12 cellular contexts compared by ENCODE assay signal in genomic region chr10:62081322-62081945, GRCh38.
DNase-seq lines count a peak whose midpoint lies in the region; ATAC-seq and TF ChIP-seq lines count a peak whose summit lies in the region.
"Had no signal": no experiment of that assay in that cellular context is flagged by ENCODE, and none has a peak within 500 bp of the region (broad histone marks: within the 10 kb centered on the region; RNA-seq: fewer than 3 reads in every experiment).

No MANE protein-coding gene starts in this region.

- no peaks in the 10 kb centered on the region for H3K79me2 ChIP-seq in H9 (ENCODE audit: insufficient read depth, low read length)

- no peak overlapping the region for H2BK20ac ChIP-seq in H9 (ENCODE audit: low read depth, low read length, poor library complexity, severe bottlenecking)

- in situ Hi-C loops in HAP-1 (cut with MboI; ENCODE audit: low sequenced_read_pairs): no loop called here

- H3K9me3 Mint-ChIP-seq in nephron (no peaks in the 10 kb centered on the region), H9 (no peaks in the 10 kb centered on the region)
- H3K9me3 Mint-ChIP-seq in stimulated activated naive CD8-positive, alpha-beta T cell treated with anti-CD3 and anti-CD28 coated beads, Interleukin-15, amount 100 ng/mL, for 72 hours: no peaks in the 10 kb centered on the region

- peaks cover 52 to 76% (median 60%) of the 10 kb centered on the region in 10 experiments for H3K4me1 ChIP-seq in BLaER1 treated with 17β-estradiol and CSF1 and Interleukin-3, amounts not matched to agents 10 nM and 100 nM
- H3K4me1 ChIP-seq in HAP-1 (peaks cover 63% of the 10 kb centered on the region), adipocyte (ENCODE audit: control insufficient read depth, insufficient read depth, low read length) (peaks cover 89% of the 10 kb centered on the region), H9 (ENCODE audit: insufficient read depth, low read length) (no peaks in the 10 kb centered on the region)

- DNase-seq in HAP-1 (ENCODE audit: low spot score in 2 of 2) (peak; percentile 51 to 93), adipocyte (ENCODE audit: low read depth) (peak; percentile 51), H9 (no peak)
- no peak for DNase-seq in effector CD8-positive, alpha-beta T cell (lab: John Stamatoyannopoulos, UW)
- no peak for DNase-seq in stimulated activated naive CD8-positive, alpha-beta T cell treated with anti-CD3 and anti-CD28 coated beads, Interleukin-15, amount 100 ng/mL, for 72 hours
- DNase-seq: activated effector memory CD4-positive, alpha-beta T cell treated with Interleukin-2 at 50 U/mL for 16 hours; GOT3; ovary had no signal

- no peak overlapping the region for H3K23ac ChIP-seq in H9 (ENCODE audit: insufficient read length, low read depth, low read length)

- H3K27me3 ChIP-seq in BLaER1 treated with 17β-estradiol and CSF1 and Interleukin-3, amounts not matched to agents 10 nM and 100 nM: no peaks in the 10 kb centered on the region; a peak in 2 of 22 replicates
- H3K27me3 ChIP-seq in HAP-1 (ENCODE audit: low read depth) (no peaks in the 10 kb centered on the region), adipocyte (replicated peaks; ENCODE audit: control insufficient read depth, insufficient read depth, low read length) (no peaks in the 10 kb centered on the region), H9 (ENCODE audit: insufficient read depth, low read length) (no peaks in the 10 kb centered on the region)
- H3K27me3 ChIP-seq: ovary had no signal

- ATAC-seq in GM21423 (IDR thresholded peaks at IDR 0.05; ENCODE audit: unreplicated experiment): no peak
- ATAC-seq in stimulated activated naive CD8-positive, alpha-beta T cell treated with anti-CD3 and anti-CD28 coated beads, Interleukin-15, amount 100 ng/mL, for 72 hours: no peak
- ATAC-seq: Right ventricle myocardium inferior had no signal

- H2BK120ac ChIP-seq in H9 (ENCODE audit: low read depth, low read length, poor library complexity, severe bottlenecking): no peak overlapping the region

- H4K91ac ChIP-seq in H9 (ENCODE audit: insufficient read length, low read depth, low read length): no peak overlapping the region

- no peak overlapping the region for H3K56ac ChIP-seq in H9 (ENCODE audit: insufficient read length, low read depth, low read length)

- no peak overlapping the region for H2BK5ac ChIP-seq in H9 (ENCODE audit: insufficient read length, low read length)

- no peak overlapping the region for H4K5ac ChIP-seq in H9 (ENCODE audit: insufficient read length, low read depth, low read length)

- WGBS in H9 (ENCODE audit: extremely low coverage, insufficient read length, low lambda C conversion rate): no CpG with 5 or more reads among the region's 2 CpGs

- H3K4me3 Mint-ChIP-seq in nephron: peak overlapping the region in 1 of 3 experiments; percentile 18
- peak overlapping the region in 1 of 2 donors; percentile 0 for H3K4me3 Mint-ChIP-seq in stimulated activated naive CD8-positive, alpha-beta T cell treated with anti-CD3 and anti-CD28 coated beads, Interleukin-15, amount 100 ng/mL, for 72 hours
- H3K4me3 Mint-ChIP-seq in H9: no peak overlapping the region

- H2AFZ ChIP-seq in H9 (ENCODE audit: low read length): no peak overlapping the region

- H2AK5ac ChIP-seq in H9 (ENCODE audit: insufficient read length, low read length): no peak overlapping the region

- no peak overlapping the region for H4K8ac ChIP-seq in H9 (replicated peaks; ENCODE audit: insufficient read length, low read depth, low read length)

- H3K36me3 ChIP-seq in BLaER1 treated with 17β-estradiol and CSF1 and Interleukin-3, amounts not matched to agents 10 nM and 100 nM: peaks cover 58 to 81% (median 68%) of the 10 kb centered on the region in 11 experiments
- peaks cover 12% of the 10 kb centered on the region for H3K36me3 ChIP-seq in HAP-1 (replicated peaks)
- peaks cover 46% of the 10 kb centered on the region for H3K36me3 ChIP-seq in adipocyte (ENCODE audit: control insufficient read depth, insufficient read depth, low read length, severe bottlenecking)
- H3K36me3 ChIP-seq: ovary had no signal

- no peak overlapping the region for H3T11ph ChIP-seq in H9 (ENCODE audit: low read length)

- H3K4me2 ChIP-seq in BLaER1 treated with 17β-estradiol and CSF1 and Interleukin-3, amounts not matched to agents 10 nM and 100 nM: peak overlapping the region; percentile 69 to 89 (median 80)
- no peak overlapping the region for H3K4me2 ChIP-seq in H9 (ENCODE audit: insufficient read depth, insufficient read length, low read length)

- no peak overlapping the region for H3K14ac ChIP-seq in H9 (ENCODE audit: insufficient read depth, low read length)

- H3K27ac ChIP-seq in BLaER1 treated with 17β-estradiol and CSF1 and Interleukin-3, amounts not matched to agents 10 nM and 100 nM: peak overlapping the region; percentile 73 to 91 (median 88); a peak in 21 of 22 replicates
- no peak overlapping the region for H3K27ac ChIP-seq in H9 (ENCODE audit: insufficient read length, low read depth, low read length)

- peaks cover 47% of the 10 kb centered on the region for H3K36me3 Mint-ChIP-seq in nephron (ENCODE audit: low read depth)
- H3K36me3 Mint-ChIP-seq in H9 (ENCODE audit: insufficient read depth in 1 of 3, low read depth in 3 of 3): no peaks in the 10 kb centered on the region

- no peaks in the 10 kb centered on the region for H3K23me2 ChIP-seq in H9 (ENCODE audit: insufficient read length, low read depth, low read length, poor library complexity, severe bottlenecking)

- no peak overlapping the region for H2BK12ac ChIP-seq in H9 (ENCODE audit: insufficient read length, low read depth, low read length)

- H3K27ac Mint-ChIP-seq in nephron (peak overlapping the region; percentile 86 to 93 (median 92)), H9 (no peak overlapping the region)
- H3K27ac Mint-ChIP-seq in stimulated activated naive CD8-positive, alpha-beta T cell treated with anti-CD3 and anti-CD28 coated beads, Interleukin-15, amount 100 ng/mL, for 72 hours: peak overlapping the region in 1 of 2 donors; percentile 67

- peaks cover 0 to 18% (median 13%) of the 10 kb centered on the region in 11 experiments; a peak in 12 of 22 replicates for H3K9me3 ChIP-seq in BLaER1 treated with 17β-estradiol and CSF1 and Interleukin-3, amounts not matched to agents 10 nM and 100 nM (replicated peaks in 1 of 11)
- no peaks in the 10 kb centered on the region for H3K9me3 ChIP-seq in HAP-1
- H3K9me3 ChIP-seq in adipocyte (ENCODE audit: control insufficient read depth, low read length): no peaks in the 10 kb centered on the region
- no peaks in the 10 kb centered on the region for H3K9me3 ChIP-seq in H9 (ENCODE audit: control insufficient read depth, low read depth, low read length)
- H3K9me3 ChIP-seq: ovary had no signal

- H3K27me3 Mint-ChIP-seq in nephron (ENCODE audit: low read depth) (no peaks in the 10 kb centered on the region), H9 (ENCODE audit: low read depth) (no peaks in the 10 kb centered on the region)
- H3K27me3 Mint-ChIP-seq in stimulated activated naive CD8-positive, alpha-beta T cell treated with anti-CD3 and anti-CD28 coated beads, Interleukin-15, amount 100 ng/mL, for 72 hours: no peaks in the 10 kb centered on the region

- H3K9ac ChIP-seq in BLaER1 treated with 17β-estradiol and CSF1 and Interleukin-3, amounts not matched to agents 10 nM and 100 nM: peak overlapping the region; percentile 70 to 82 (median 77); a peak in 20 of 22 replicates
- H3K9ac ChIP-seq in adipocyte (ENCODE audit: low read length) (peak overlapping the region; percentile 84), H9 (ENCODE audit: extremely low read depth, insufficient read length, low read length) (no peak overlapping the region)

- no peak overlapping the region for H2BK15ac ChIP-seq in H9 (ENCODE audit: low read depth, low read length)

- no peak overlapping the region for H3K4me3 ChIP-seq in BLaER1 treated with 17β-estradiol and CSF1 and Interleukin-3, amounts not matched to agents 10 nM and 100 nM
- H3K4me3 ChIP-seq in HAP-1: no peak overlapping the region
- H3K4me3 ChIP-seq in adipocyte (ENCODE audit: low read length): no peak overlapping the region
- H3K4me3 ChIP-seq: ovary had no signal

- TF ChIP-seq CTCF in nephron (IDR thresholded peaks at IDR 0.05; ENCODE audit: unreplicated experiment in 3 of 3) (no peak), H9 (conservative IDR thresholded peaks at IDR 0.05) (no peak)

- no peaks in the 10 kb centered on the region for H3K79me1 ChIP-seq in H9 (ENCODE audit: insufficient read depth, low read depth, low read length, poor library complexity, severe bottlenecking)

- peaks cover 0 to 89% (median 0%) of the 10 kb centered on the region in 11 experiments; a peak in 3 of 22 replicates for H4K20me1 ChIP-seq in BLaER1 treated with 17β-estradiol and CSF1 and Interleukin-3, amounts not matched to agents 10 nM and 100 nM
- H4K20me1 ChIP-seq in H9 (ENCODE audit: control insufficient read depth, insufficient read depth, insufficient read length): no peaks in the 10 kb centered on the region

- H3K4me1 Mint-ChIP-seq in nephron: peaks cover 70% of the 10 kb centered on the region
- peaks cover 74% of the 10 kb centered on the region for H3K4me1 Mint-ChIP-seq in stimulated activated naive CD8-positive, alpha-beta T cell treated with anti-CD3 and anti-CD28 coated beads, Interleukin-15, amount 100 ng/mL, for 72 hours
- H3K4me1 Mint-ChIP-seq in H9: no peaks in the 10 kb centered on the region

- no peak overlapping the region for H3K4ac ChIP-seq in H9 (ENCODE audit: low read depth, low read length)

- H3K18ac ChIP-seq in H9 (ENCODE audit: insufficient read length, low read depth, low read length): no peak overlapping the region

Comparison
In these comparisons a context has a peak if more than half of its experiments do, and no peak if none do; other contexts are left out.
1. DNase-seq: peak in HAP-1 (2 of 2) and adipocyte (single experiment); none in effector CD8-positive, alpha-beta T cell (single experiment), stimulated activated naive CD8-positive, alpha-beta T cell treated with anti-CD3 and anti-CD28 coated beads, Interleukin-15, amount 100 ng/mL, for 72 hours (0 of 2) and H9 (single experiment).
2. H3K27ac Mint-ChIP-seq: peak in nephron (3 of 3); none in H9 (0 of 3).